In genomic region chr9:14440062-14440461, GRCh38 we compare ENCODE assay signal across 24 cellular contexts.
DNase-seq lines count a peak whose midpoint lies in the region; ATAC-seq and TF ChIP-seq lines count a peak whose summit lies in the region.
"Had no signal": no experiment of that assay in that cellular context is flagged by ENCODE, and none has a peak within 500 bp of the region (broad histone marks: within the 10 kb centered on the region; RNA-seq: fewer than 3 reads in every experiment).

No MANE protein-coding gene starts in this region.

- H3K9me2 ChIP-seq in SK-N-SH, result no peaks in the 10 kb centered on the region

- no peaks in the 10 kb centered on the region for H3K9me3 ChIP-seq in SK-N-SH
- H3K9me3 ChIP-seq in SK-N-MC (ENCODE audit: low read depth, low read length), result no peaks in the 10 kb centered on the region
- H3K9me3 ChIP-seq: BE2C had no signal

- H2AFZ ChIP-seq in SK-N-SH (ENCODE audit: low read depth), result no peak overlapping the region

- no peak for TF ChIP-seq EP300 in SK-N-SH (IDR thresholded peaks at IDR 0.05; ENCODE audit: borderline replicate concordance in 1 of 2, low read depth in 1 of 2, low read length in 1 of 2)

- CTCF ChIA-PET in SK-N-SH (lab: Yijun Ruan, JAX), result interaction anchor here (1.0 to 5.6 kb wide), 7 partner anchors 26 to 1012 kb away, joined by 3 to 25 read pairs (median 12); no protein-coding TSS in a partner anchor

- in situ Hi-C loops in ACHN (cut with HindIII; ENCODE audit: low pct_ligation_motif_present, low pct_unique_long_range_greater_than_20kb, low sequenced_read_pairs), result no loop called here

- 92% methylated on average over 4 of the region's 4 CpGs for WGBS in SK-N-SH (ENCODE audit: low lambda C conversion rate)

- H4K20me1 ChIP-seq in SK-N-SH (ENCODE audit: insufficient read depth), result no peaks in the 10 kb centered on the region

- H3F3A ChIP-seq in SK-N-SH (replicated peaks; ENCODE audit: insufficient read depth), result no peaks in the 10 kb centered on the region

- DNase-seq in NCI-H1092 treated with DMSO at 0.1 percent for 48 hours (lab: John Stamatoyannopoulos, UW), result peak; percentile 60
- no peak for DNase-seq in NCI-H1092 (lab: John Stamatoyannopoulos, UW)
- DNase-seq in SK-N-SH, result no peak
- peak; percentile 45 for DNase-seq in NCI-H345 (lab: John Stamatoyannopoulos, UW)
- no peak for DNase-seq in SK-N-MC (ENCODE audit: low read depth, low spot score)
- no peak for DNase-seq in stimulated activated CD4-positive, alpha-beta T cell treated with anti-CD3 and anti-CD28 coated beads, Interleukin-4, amount 100 ng/mL, for 1 hour
- DNase-seq in ACHN, result no peak
- DNase-seq: BE2C; Calu3; CD8-positive, alpha-beta memory T cell; DMS79 treated with DMSO at 0.1 percent for 48 hours; GF-D8; NCI-H1048; NCI-H1436 treated with DMSO at 0.1 percent for 48 hours; NCI-H2029; NCI-H2227 treated with DMSO at 0.1 percent for 48 hours; NCI-H524 treated with DMSO at 0.1 percent for 48 hours; NK-92 treated with Interleukin-12 subunit alpha and Interleukin-12 subunit beta, amount 100 ng/mL, for 24 hours; PC-3; SHP77; SW 1271 had no signal

- H3K27ac ChIP-seq in SK-N-SH (ENCODE audit: low read depth in 2 of 2, low read length in 1 of 2) (no peak overlapping the region; a peak in 1 of 4 replicates), SK-N-MC (peak overlapping the region; percentile 38; the same call in 1 of the 2 replicates)
- H3K27ac ChIP-seq: 22Rv1, HL-60 had no signal

- TF ChIP-seq RAD21 in SK-N-SH (IDR thresholded peaks at IDR 0.05; ENCODE audit: low read length), result no peak

- H3K4me1 ChIP-seq in SK-N-SH (ENCODE audit: control insufficient read depth in 1 of 2, insufficient read depth in 2 of 2, low read depth in 1 of 2, low read length in 1 of 2), result peaks cover 9 to 34% of the 10 kb centered on the region in 2 experiments; a peak in 2 of 4 replicates

- TF ChIP-seq CTCF in SK-N-SH (IDR thresholded peaks at IDR 0.05), result no peak

- H3K4me2 ChIP-seq in SK-N-SH, result no peak overlapping the region

- no peak for ATAC-seq in SK-N-SH treated with all-trans-retinoic acid at 6 μM for 48 hours
- ATAC-seq: PC-3 had no signal

- H3K4me3 ChIP-seq in SK-N-SH (ENCODE audit: low read depth in 2 of 2, low read length in 1 of 2) (no peak overlapping the region), SK-N-MC (no peak overlapping the region)

- no peaks in the 10 kb centered on the region for H3K79me2 ChIP-seq in SK-N-SH (ENCODE audit: insufficient read depth)

- POLR2A ChIA-PET in SK-N-SH (lab: Yijun Ruan, JAX), result interaction anchor here (1.3 kb wide), 1 partner anchor 77 kb away, joined by 3 read pairs; no protein-coding TSS in a partner anchor

- no peaks in the 10 kb centered on the region for H3K36me3 ChIP-seq in SK-N-SH (replicated peaks in 1 of 2; ENCODE audit: control insufficient read depth in 1 of 2, insufficient read depth in 2 of 2, low read length in 1 of 2)
- no peaks in the 10 kb centered on the region for H3K36me3 ChIP-seq in SK-N-MC (ENCODE audit: insufficient read depth, low read length)
- H3K36me3 ChIP-seq: BE2C had no signal

- H3K9ac ChIP-seq in SK-N-SH (no peak overlapping the region), SK-N-MC (ENCODE audit: insufficient read length) (no peak overlapping the region)

- no peaks in the 10 kb centered on the region for H3K27me3 ChIP-seq in SK-N-SH (ENCODE audit: insufficient read depth)
- H3K27me3 ChIP-seq: BE2C had no signal

TF ChIP-seq in SK-N-SH, 30 proteins besides CTCF, POLR2A, EP300 and RAD21:
- peak; percentile 68; the same call in 1 of the 2 replicates for TF ChIP-seq REST (IDR thresholded peaks at IDR 0.05; ENCODE audit: low read depth, low read length)
- TF ChIP-seq IRF3 (IDR thresholded peaks at IDR 0.05; ENCODE audit: low read depth, low read length), result no peak

TF ChIP-seq in SK-N-SH treated with all-trans-retinoic acid at 6 μM for 48 hours, 23 proteins besides CTCF, POLR2A, EP300 and RAD21:
- TF ChIP-seq ZC3H10 (CRISPR knock-in tag; IDR thresholded peaks at IDR 0.05) (no peak), PPARA (CRISPR knock-in tag; IDR thresholded peaks at IDR 0.05; ENCODE audit: borderline replicate concordance) (no peak), GLIS3 (CRISPR knock-in tag; IDR thresholded peaks at IDR 0.05) (no peak), ARNTL (CRISPR knock-in tag; IDR thresholded peaks at IDR 0.05; ENCODE audit: borderline replicate concordance, low read depth) (no peak), ZFP30 (CRISPR knock-in tag; IDR thresholded peaks at IDR 0.05) (no peak), ZNF8 (CRISPR knock-in tag; IDR thresholded peaks at IDR 0.05) (no peak), ESRRG (CRISPR knock-in tag; IDR thresholded peaks at IDR 0.05) (no peak)

Comparison
In these comparisons a context has a peak if more than half of its experiments do, and no peak if none do; other contexts are left out.
1. DNase-seq: peak in NCI-H1092 treated with DMSO at 0.1 percent for 48 hours (single experiment) and NCI-H345 (single experiment); none in NCI-H1092 (single experiment), SK-N-SH (single experiment), SK-N-MC (single experiment), stimulated activated CD4-positive, alpha-beta T cell treated with anti-CD3 and anti-CD28 coated beads, Interleukin-4, amount 100 ng/mL, for 1 hour (single experiment) and ACHN (single experiment).